8 cellular contexts compared by ENCODE assay signal in genomic region chr17:42459983-42460300, GRCh38. TPM values are rescaled to one million over a fixed set of nuclear protein-coding genes. Genes with fewer than 3 reads are reported as not detected.
DNase-seq lines count a peak whose midpoint lies in the region; ATAC-seq and TF ChIP-seq lines count a peak whose summit lies in the region.

No MANE protein-coding gene starts in this region.

- H3K9ac ChIP-seq in subcutaneous abdominal adipose tissue (ENCODE audit: low read length in 5 of 5) = no peak overlapping the region

- no peaks in the 10 kb centered on the region for H3K9me3 Mint-ChIP-seq in activated T-cell treated with anti-CD3 and anti-CD28 coated beads, Interleukin-2, amount 50 U/mL, for 4 hours
- H3K9me3 Mint-ChIP-seq in MCF 10A (ENCODE audit: unreplicated experiment) = no peaks in the 10 kb centered on the region

- H3K36me3 Mint-ChIP-seq in activated T-cell treated with anti-CD3 and anti-CD28 coated beads, Interleukin-2, amount 50 U/mL, for 4 hours (ENCODE audit: insufficient read depth) = peaks cover 8% of the 10 kb centered on the region
- peaks cover 30% of the 10 kb centered on the region for H3K36me3 Mint-ChIP-seq in MCF 10A (ENCODE audit: insufficient read depth, unreplicated experiment)

- no peaks in the 10 kb centered on the region for H3K9me3 ChIP-seq in subcutaneous abdominal adipose tissue (ENCODE audit: control insufficient read depth in 5 of 5, low read length in 5 of 5)

- intact Hi-C loops in MCF 10A (cut with micrococcal nuclease) = loop anchor here (1.0 kb wide), 3 partner anchors 13 to 37 kb away; partner anchors contain the start of gene CAVIN1

- peaks cover 0 to 23% (median 11%) of the 10 kb centered on the region in 5 donors for H3K36me3 ChIP-seq in subcutaneous abdominal adipose tissue (ENCODE audit: control insufficient read depth in 5 of 5, insufficient read depth in 5 of 5, low read length in 5 of 5)

- CTCF ChIA-PET in MCF 10A (lab: Yijun Ruan, JAX) = interaction anchor here (0.7 to 2.3 kb wide), 9 partner anchors 18 to 185 kb away, joined by 3 to 6 read pairs (median 3); partner anchors contain the start of genes CAVIN1 and STAT3

- H3K27ac Mint-ChIP-seq in MCF 10A (ENCODE audit: low read depth, unreplicated experiment) = peak overlapping the region; percentile 92

- peak overlapping the region; percentile 78 to 95 (median 89) for H3K4me3 ChIP-seq in subcutaneous abdominal adipose tissue (ENCODE audit: low read depth in 1 of 5, low read length in 5 of 5)

- no peak for DNase-seq in activated T-cell treated with anti-CD3 and anti-CD28 coated beads, Interleukin-2, amount 50 U/mL, for 4 hours
- DNase-seq in activated T-cell treated with anti-CD3 and anti-CD28 coated beads, Interleukin-2, amount 50 U/mL, for 1 hour = no peak
- peak; percentile 48 to 90 for DNase-seq in NOMO-1 (lab: John Stamatoyannopoulos, UW; ENCODE audit: unreplicated experiment in 2 of 2)
- peak; percentile 46 for DNase-seq in MCF 10A (ENCODE audit: unreplicated experiment)
- peak; percentile 53 for DNase-seq in kidney tubule cell (ENCODE audit: low spot score)

- no TSS peak for BruUV-seq in MCF 10A (replicated peaks; lab: Mats Ljungman, UMichigan)

- peaks cover 41% of the 10 kb centered on the region for H3K4me1 Mint-ChIP-seq in activated T-cell treated with anti-CD3 and anti-CD28 coated beads, Interleukin-2, amount 50 U/mL, for 4 hours (ENCODE audit: low read depth)
- H3K4me1 Mint-ChIP-seq in MCF 10A (ENCODE audit: insufficient read depth, unreplicated experiment) = peaks cover 37% of the 10 kb centered on the region

- H3K27me3 Mint-ChIP-seq in activated T-cell treated with anti-CD3 and anti-CD28 coated beads, Interleukin-2, amount 50 U/mL, for 4 hours (ENCODE audit: low read depth) = no peaks in the 10 kb centered on the region
- H3K27me3 Mint-ChIP-seq in MCF 10A (ENCODE audit: insufficient read depth, unreplicated experiment) = no peaks in the 10 kb centered on the region

- H3K27ac ChIP-seq in subcutaneous abdominal adipose tissue (ENCODE audit: low read depth, low read length) = peak overlapping the region; percentile 96

- no peaks in the 10 kb centered on the region for H3K27me3 ChIP-seq in subcutaneous abdominal adipose tissue (ENCODE audit: control insufficient read depth in 5 of 5, insufficient read depth in 4 of 5, low read length in 5 of 5)

- POLR2A ChIA-PET in MCF 10A (lab: Yijun Ruan, JAX) = interaction anchor here (0.6 to 2.8 kb wide), 23 partner anchors 9 to 847 kb away, joined by 3 to 36 read pairs (median 5); partner anchors contain the start of genes CAVIN1, NAGLU and STAT3

- TF ChIP-seq CTCF in MCF 10A (IDR thresholded peaks at IDR 0.05; ENCODE audit: unreplicated experiment) = no peak

- peak overlapping the region; percentile 90 for H3K4me3 Mint-ChIP-seq in activated T-cell treated with anti-CD3 and anti-CD28 coated beads, Interleukin-2, amount 50 U/mL, for 4 hours
- peak overlapping the region; percentile 92 for H3K4me3 Mint-ChIP-seq in MCF 10A (ENCODE audit: unreplicated experiment)

- peak; percentile 80 to 81 for ATAC-seq in activated T-cell treated with anti-CD3 and anti-CD28 coated beads, Interleukin-2, amount 50 U/mL, for 4 hours
- ATAC-seq in HG03432 (IDR thresholded peaks at IDR 0.05; ENCODE audit: unreplicated experiment) = no peak
- ATAC-seq in GM21717 (IDR thresholded peaks at IDR 0.05; ENCODE audit: unreplicated experiment) = no peak

- peaks cover 3 to 49% (median 41%) of the 10 kb centered on the region in 5 donors for H3K4me1 ChIP-seq in subcutaneous abdominal adipose tissue (ENCODE audit: control insufficient read depth in 5 of 5, insufficient read depth in 5 of 5, low read length in 5 of 5)

RNA-seq across cellular contexts. Expression of gene ATP6V0A1, which starts 1.3 kb away (rescaled TPM):
- 10 to 100 TPM; 12.8 to 18.0 (median 14.4) TPM for total RNA-seq in activated T-cell treated with anti-CD3 and anti-CD28 coated beads, Interleukin-2, amount 50 U/mL, for 4 hours
- total RNA-seq in MCF 10A (2022) = 56.0 and 60.5 TPM in 2 replicates

RNA-seq across cellular contexts. Expression of gene CAVIN1, which starts 36.9 kb away (rescaled TPM):
- total RNA-seq in activated T-cell treated with anti-CD3 and anti-CD28 coated beads, Interleukin-2, amount 50 U/mL, for 4 hours = 1 to 10 TPM in 1 of 3 donors, under 1 TPM in 2; 0.76 to 1.1 (median 0.92) TPM
- total RNA-seq in MCF 10A (2022) = 137 and 143 TPM in 2 replicates

Comparison
In these comparisons a context has a peak if more than half of its experiments do, and no peak if none do; other contexts are left out.
1. ATAC-seq: peak in activated T-cell treated with anti-CD3 and anti-CD28 coated beads, Interleukin-2, amount 50 U/mL, for 4 hours (2 of 2); none in HG03432 (single experiment) and GM21717 (single experiment).
2. DNase-seq: peak in NOMO-1 (2 of 2), MCF 10A (single experiment) and kidney tubule cell (single experiment); none in activated T-cell treated with anti-CD3 and anti-CD28 coated beads, Interleukin-2, amount 50 U/mL, for 4 hours (single experiment) and activated T-cell treated with anti-CD3 and anti-CD28 coated beads, Interleukin-2, amount 50 U/mL, for 1 hour (single experiment).
3. RNA of gene CAVIN1, which starts 36.9 kb away (total RNA-seq): 137 to 143 TPM in MCF 10A; 0.76 to 1.1 TPM in activated T-cell treated with anti-CD3 and anti-CD28 coated beads, Interleukin-2, amount 50 U/mL, for 4 hours; every median in the first group is over 10 times any median in the second.